8 cellular contexts compared by ENCODE assay signal in genomic region chr11:73288873-73289707, GRCh38. TPM values are rescaled to one million over a fixed set of nuclear protein-coding genes. Genes with fewer than 3 reads are reported as not detected.
DNase-seq lines count a peak whose midpoint lies in the region; ATAC-seq and TF ChIP-seq lines count a peak whose summit lies in the region.

No MANE protein-coding gene starts in this region.

- H3K9me3 ChIP-seq in HUES6 (ENCODE audit: control insufficient read depth, insufficient read depth, low read depth, low read length), result no peaks in the 10 kb centered on the region
- no peaks in the 10 kb centered on the region for H3K9me3 ChIP-seq in Peyer's patch
- H3K9me3 ChIP-seq in vagina, result no peaks in the 10 kb centered on the region

- intact Hi-C loops in vagina (cut with DNase I), result loop anchor here (5.0 to 10.0 kb wide), 2 partner anchors 104 to 688 kb away; no protein-coding TSS in a partner anchor

- peaks cover 7% of the 10 kb centered on the region for H3K4me1 ChIP-seq in HUES6 (ENCODE audit: control insufficient read depth, insufficient read depth, low read length)
- peaks cover 0 to 16% (median 13%) of the 10 kb centered on the region in 4 donors for H3K4me1 ChIP-seq in Peyer's patch
- H3K4me1 ChIP-seq in vagina, result peaks cover 12% of the 10 kb centered on the region

- H3K27ac ChIP-seq in HUES6 (ENCODE audit: low read depth, low read length) (no peak overlapping the region), Peyer's patch (peak overlapping the region; percentile 43 to 72 (median 58)), vagina (peak overlapping the region; percentile 3)

- H3K9ac ChIP-seq in HUES6 (ENCODE audit: low read length), result no peak overlapping the region

- DNase-seq in DMS79 (lab: John Stamatoyannopoulos, UW) (peak; percentile 50), Peyer's patch (peak; percentile 70 to 89 (median 77)), germinal center (ENCODE audit: low spot score) (peak; percentile 88), occipital lobe (lab: John Stamatoyannopoulos, UW) (peak; percentile 37), vagina (ENCODE audit: extremely low spot score in 2 of 2) (no peak)
- peak; percentile 42 for DNase-seq in activated naive CD4-positive, alpha-beta T cell treated with anti-CD3 and anti-CD28 coated beads, Interleukin-2, amount 50 U/mL, for 16 hours

- TF ChIP-seq POLR2A in Peyer's patch (IDR thresholded peaks at IDR 0.05) (peak in 1 of 2 donors; percentile 9), vagina (IDR thresholded peaks at IDR 0.05) (no peak)

- H3K4me3 ChIP-seq in HUES6 (ENCODE audit: low read depth, low read length) (peak overlapping the region; percentile 24), Peyer's patch (peak overlapping the region; percentile 17 to 33 (median 30)), vagina (no peak overlapping the region)

- ATAC-seq in GM21390 (IDR thresholded peaks at IDR 0.05; ENCODE audit: unreplicated experiment), result peak; percentile 65

- no peaks in the 10 kb centered on the region for H3K36me3 ChIP-seq in HUES6 (ENCODE audit: control insufficient read depth, insufficient read depth, low read length)
- no peaks in the 10 kb centered on the region for H3K36me3 ChIP-seq in Peyer's patch
- H3K36me3 ChIP-seq in vagina, result no peaks in the 10 kb centered on the region

- peaks cover 18% of the 10 kb centered on the region for H3K27me3 ChIP-seq in HUES6 (ENCODE audit: control insufficient read depth, insufficient read depth, low read length)
- H3K27me3 ChIP-seq in Peyer's patch, result no peaks in the 10 kb centered on the region
- no peaks in the 10 kb centered on the region for H3K27me3 ChIP-seq in vagina

- TF ChIP-seq CTCF in Peyer's patch (IDR thresholded peaks at IDR 0.05) (peak; percentile 81 to 95 (median 89)), vagina (IDR thresholded peaks at IDR 0.05) (peak; percentile 35 to 81 (median 74))

RNA-seq across cellular contexts. Expression of gene P2RY6, which starts 17.0 kb away (rescaled TPM):
- total RNA-seq in Peyer's patch, result 1 to 10 TPM in 3 of 4 donors, not detected in 1; 1.5 to 6.6 (median 2.3) TPM
- not detected for total RNA-seq in occipital lobe
- total RNA-seq in vagina, result 2.0 TPM

RNA-seq across cellular contexts. Expression of gene ARHGEF17, which starts 19.0 kb away (rescaled TPM):
- 10 to 100 TPM in 3 of 4 donors, 1 to 10 TPM in 1; 3.2 to 33.8 (median 17.4) TPM for total RNA-seq in Peyer's patch
- total RNA-seq in occipital lobe, result 19.2 TPM
- 32.9 TPM for total RNA-seq in vagina

Comparison
In these comparisons a context has a peak if more than half of its experiments do, and no peak if none do; other contexts are left out.
1. DNase-seq: peak in DMS79 (single experiment), Peyer's patch (3 of 3), activated naive CD4-positive, alpha-beta T cell treated with anti-CD3 and anti-CD28 coated beads, Interleukin-2, amount 50 U/mL, for 16 hours (single experiment), germinal center (single experiment) and occipital lobe (single experiment); none in vagina (0 of 2).
2. H3K4me3 ChIP-seq: peak in HUES6 (single experiment) and Peyer's patch (4 of 4); none in vagina (0 of 2).